ENCODE assay signal across 28 cellular contexts in the genomic region with DNA sequence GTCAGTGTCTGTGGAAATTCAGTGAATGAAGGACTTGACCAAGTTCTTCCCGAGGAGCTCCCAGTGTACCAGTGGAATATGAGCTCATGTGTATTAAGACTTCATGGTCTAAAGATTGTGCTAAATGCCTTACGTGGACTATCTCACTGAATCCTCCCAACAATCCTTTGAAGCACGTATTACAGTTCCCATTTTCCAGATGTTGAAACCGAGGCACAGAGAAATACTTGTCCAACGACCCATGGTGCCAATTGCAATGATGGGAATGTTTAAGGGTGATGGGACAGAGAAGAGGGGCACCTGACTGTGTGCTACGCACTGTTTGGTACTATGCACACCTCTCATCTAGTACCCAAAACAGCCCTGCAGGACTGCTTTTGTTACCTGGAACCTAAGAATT.
"Had no signal": no experiment of that assay in that cellular context is flagged by ENCODE, and none has a peak within 500 bp of the region (broad histone marks: within the 10 kb centered on the region; RNA-seq: fewer than 3 reads in every experiment).

No MANE protein-coding gene starts in this region.

- H3K27me3 ChIP-seq: neural progenitor cell, ovary, right atrium auricular region, suprapubic skin, testis, uterus had no signal

- H3K27ac ChIP-seq: neural progenitor cell, ovary, prostate gland, right atrium auricular region, skin epidermis, spleen, suprapubic skin, testis, tibial artery, transverse colon, upper lobe of right lung, uterus had no signal

- H3K4me2 ChIP-seq: neural progenitor cell, smooth muscle cell had no signal

- H3K36me3 ChIP-seq: neural progenitor cell, ovary, prostate gland, right atrium auricular region, suprapubic skin, tibial artery, transverse colon, upper lobe of right lung, uterus had no signal

- H3K9ac ChIP-seq: neural progenitor cell had no signal

- DNase-seq: natural killer cell; occipital lobe; ovary; retina; stimulated activated CD4-positive, alpha-beta T cell treated with anti-CD3 and anti-CD28 coated beads, Interleukin-12 subunit alpha, Interleukin-12 subunit beta, amount 100 ng/mL, for 4 hours; stimulated activated CD4-positive, alpha-beta T cell treated with anti-CD3 and anti-CD28 coated beads, Interleukin-1b, Interleukin-23, amount 100 ng/mL, for 48 hours; stimulated activated CD4-positive, alpha-beta T cell treated with anti-CD3 and anti-CD28 coated beads, Interleukin-4, amount 100 ng/mL, for 1 hour; stimulated activated CD4-positive, alpha-beta T cell treated with anti-CD3 and anti-CD28 coated beads, Interleukin-4, amount 100 ng/mL, for 4 hours; stimulated activated CD8-positive, alpha-beta memory T cell treated with anti-CD3 and anti-CD28 coated beads, Interleukin-4, amount 100 ng/mL, for 48 hours; stimulated activated naive CD4-positive, alpha-beta T cell; stimulated activated naive CD8-positive, alpha-beta T cell treated with anti-CD3 and anti-CD28 coated beads, Interleukin-15, amount 100 ng/mL, for 72 hours; stimulated activated naive CD8-positive, alpha-beta T cell treated with anti-CD3 and anti-CD28 coated beads, Interleukin-15, Interleukin-2, amounts not matched to agents 100 U/mL and 50 U/mL, for 24 hours; substantia nigra; testis; tibial artery; transverse colon; upper lobe of right lung; uterus had no signal

- H3K4me1 ChIP-seq: upper lobe of right lung had no signal

- ATAC-seq: naive thymus-derived CD4-positive, alpha-beta T cell; natural killer cell; sciatic nerve; stimulated activated memory B cell treated with anti-CD40 and anti-IgM and Interleukin-4, amounts not matched to agents 10 μg/mL and 1 μg/mL and 100 μg/mL, for 72 hours; stimulated activated naive CD8-positive, alpha-beta T cell treated with anti-CD3 and anti-CD28 coated beads, Interleukin-15, Interleukin-2, amounts not matched to agents 100 U/mL and 50 U/mL, for 24 hours had no signal

- H2AFZ ChIP-seq: neural progenitor cell had no signal

- H3K9me3 ChIP-seq: ovary, prostate gland, right atrium auricular region, spleen, suprapubic skin, testis, tibial artery, transverse colon, upper lobe of right lung, uterus had no signal

- H3K4me3 ChIP-seq: neural progenitor cell, ovary, prostate gland, right atrium auricular region, skin epidermis, smooth muscle cell, spleen, suprapubic skin, testis, tibial artery, transverse colon, upper lobe of right lung, uterus had no signal
